In genomic region chr11:951507-951906, GRCh38 we compare ENCODE assay signal across 19 cellular contexts. TPM values are rescaled to one million over a fixed set of nuclear protein-coding genes. Genes with fewer than 3 reads are reported as not detected.
DNase-seq lines count a peak whose midpoint lies in the region; ATAC-seq, FAIRE-seq and TF ChIP-seq lines count a peak whose summit lies in the region.
"Had no signal": no experiment of that assay in that cellular context is flagged by ENCODE, and none has a peak within 500 bp of the region (broad histone marks: within the 10 kb centered on the region; RNA-seq: fewer than 3 reads in every experiment).

No MANE protein-coding gene starts in this region.

- H3K9me3 ChIP-seq in cardiac muscle cell (ENCODE audit: low read depth) (no peaks in the 10 kb centered on the region), right atrium auricular region (peaks cover 0 to 9% of the 10 kb centered on the region in 2 donors), HepG2 (ENCODE audit: low read length) (no peaks in the 10 kb centered on the region), osteoblast (ENCODE audit: low read depth, low read length) (no peaks in the 10 kb centered on the region)

- H3K36me3 ChIP-seq in cardiac muscle cell, result no peaks in the 10 kb centered on the region
- H3K36me3 ChIP-seq in right atrium auricular region, result peaks cover 8% of the 10 kb centered on the region
- peaks cover 1 to 4% of the 10 kb centered on the region in 2 experiments; a peak in 3 of 5 replicates for H3K36me3 ChIP-seq in HepG2 (replicated peaks in 1 of 2; ENCODE audit: control insufficient read depth in 1 of 2, insufficient read depth in 2 of 2, low read length in 2 of 2)
- H3K36me3 ChIP-seq in osteoblast (ENCODE audit: insufficient read depth, low read length), result no peaks in the 10 kb centered on the region

- H2AFZ ChIP-seq in HepG2 (ENCODE audit: low read length) (no peak overlapping the region), osteoblast (ENCODE audit: low read length) (no peak overlapping the region)

- no peak for TF ChIP-seq POLR2A in HepG2 (IDR thresholded peaks at IDR 0.05; ENCODE audit: insufficient read depth in 1 of 2, low read depth in 2 of 2, low read length in 2 of 2)

- no peak for FAIRE-seq in HepG2 (lab: Jason Lieb, UNC)

- in situ Hi-C loops in HepG2 (cut with HindIII; ENCODE audit: extremely low pct_ligation_motif_present, low pct_unique_long_range_greater_than_20kb), result no loop called here

- H4K20me1 ChIP-seq in HepG2 (ENCODE audit: insufficient read depth, low read length), result no peaks in the 10 kb centered on the region
- H4K20me1 ChIP-seq in osteoblast (ENCODE audit: insufficient read depth, low read length), result peaks cover 28% of the 10 kb centered on the region

- H3K9me3 Mint-ChIP-seq in osteocyte (ENCODE audit: unreplicated experiment), result peaks cover 4% of the 10 kb centered on the region

- H3K4me2 ChIP-seq in HepG2 (ENCODE audit: low read depth, low read length) (peak overlapping the region; percentile 71), osteoblast (ENCODE audit: insufficient read depth, low read length) (no peak overlapping the region)

- H3K4me1 ChIP-seq in cardiac muscle cell (ENCODE audit: low read depth) (peaks cover 9% of the 10 kb centered on the region), right atrium auricular region (peaks cover 0 to 26% of the 10 kb centered on the region in 2 donors), HepG2 (ENCODE audit: insufficient read depth, low read length) (peaks cover 90% of the 10 kb centered on the region), osteoblast (ENCODE audit: insufficient read depth, low read length) (no peaks in the 10 kb centered on the region)

- no peak overlapping the region for H3K4me3 Mint-ChIP-seq in osteocyte (ENCODE audit: unreplicated experiment)
- H3K4me3 Mint-ChIP-seq: CD4-positive, alpha-beta T cell had no signal

- DNase-seq in cardiac muscle cell (ENCODE audit: low read depth in 1 of 2, low spot score in 1 of 2) (no peak), right atrium auricular region (ENCODE audit: low spot score) (no peak), HepG2 (ENCODE audit: low spot score) (no peak), osteoblast (ENCODE audit: insufficient read length, low spot score, missing footprints) (peak; percentile 42), NCI-H446 (lab: John Stamatoyannopoulos, UW) (no peak), osteocyte (ENCODE audit: extremely low spot score, unreplicated experiment) (no peak)
- no peak for DNase-seq in effector CD4-positive, alpha-beta T cell
- no peak for DNase-seq in central memory CD4-positive, alpha-beta T cell
- DNase-seq: 8988T; CD4-positive, alpha-beta T cell; DMS153; GDM1; IMR-90; NCI-H1417; NCI-H187 treated with DMSO at 0.1 percent for 48 hours; NCI-H226; NCI-H524 treated with DMSO at 0.1 percent for 48 hours had no signal

- BruUV-seq in HepG2 (replicated peaks; lab: Mats Ljungman, UMichigan), result no TSS peak

- H3K27me3 ChIP-seq in cardiac muscle cell, result no peaks in the 10 kb centered on the region
- H3K27me3 ChIP-seq in right atrium auricular region, result no peaks in the 10 kb centered on the region
- no peaks in the 10 kb centered on the region for H3K27me3 ChIP-seq in HepG2 (ENCODE audit: control insufficient read depth in 1 of 2, insufficient read depth in 2 of 2, low read length in 2 of 2)
- no peaks in the 10 kb centered on the region for H3K27me3 ChIP-seq in osteoblast (ENCODE audit: insufficient read depth, low read length)

- peaks cover 29% of the 10 kb centered on the region for H3K4me1 Mint-ChIP-seq in osteocyte (ENCODE audit: unreplicated experiment)

- no peak for TF ChIP-seq EP300 in HepG2 (IDR thresholded peaks at IDR 0.05; ENCODE audit: low read depth in 2 of 2, low read length in 2 of 2)
- TF ChIP-seq EP300 in HepG2 (CRISPR knock-in tag; IDR thresholded peaks at IDR 0.05; ENCODE audit: borderline replicate concordance), result no peak

- WGBS in HepG2 (ENCODE audit: low lambda C conversion rate), result 75% methylated on average over 9 of the region's 9 CpGs

- H3K9ac ChIP-seq in HepG2 (ENCODE audit: insufficient read depth, low read depth, low read length), result peak overlapping the region; percentile 50

- intact Hi-C loops in HepG2 (cut with micrococcal nuclease; ENCODE audit: unreplicated experiment), result no loop called here

- H3K79me2 ChIP-seq in HepG2 (ENCODE audit: insufficient read depth, low read length) (peaks cover 58% of the 10 kb centered on the region), osteoblast (ENCODE audit: insufficient read depth, low read length) (peaks cover 57% of the 10 kb centered on the region)

- no peaks in the 10 kb centered on the region for H3K27me3 Mint-ChIP-seq in osteocyte (ENCODE audit: unreplicated experiment)
- H3K27me3 Mint-ChIP-seq: CD4-positive, alpha-beta T cell had no signal

- peak overlapping the region; percentile 76 for H3K27ac ChIP-seq in cardiac muscle cell
- no peak overlapping the region for H3K27ac ChIP-seq in right atrium auricular region
- H3K27ac ChIP-seq in HepG2 (ENCODE audit: extremely low read length, insufficient read depth, low read length), result peak overlapping the region; percentile 95
- no peak overlapping the region for H3K27ac ChIP-seq in osteoblast (ENCODE audit: low read depth, low read length)
- H3K27ac ChIP-seq: HL-60 had no signal

- CTCF ChIA-PET in HepG2 (lab: Yijun Ruan, JAX; ENCODE audit: low intra/inter-chr PET ratio, low total read pairs), result no interaction called here

- H3K4me3 ChIP-seq in cardiac muscle cell, result no peak overlapping the region
- H3K4me3 ChIP-seq in right atrium auricular region, result no peak overlapping the region
- H3K4me3 ChIP-seq in HepG2 (replicated peaks in 1 of 3; ENCODE audit: insufficient read depth in 1 of 3, low read depth in 2 of 3, low read length in 3 of 3), result 0 out of 6 replicates have a peak overlapping the region, but pooled peaks of 2 of the 3 experiments have one; percentile 11 to 41
- no peak overlapping the region for H3K4me3 ChIP-seq in osteoblast (ENCODE audit: insufficient read depth, low read length)

- peaks cover 11% of the 10 kb centered on the region for H3K36me3 Mint-ChIP-seq in osteocyte (ENCODE audit: unreplicated experiment)

- ATAC-seq in HepG2, result no peak
- ATAC-seq: HCT116 had no signal

- TF ChIP-seq RAD21 in HepG2 (CRISPR knock-in tag; IDR thresholded peaks at IDR 0.05), result no peak

- POLR2A ChIA-PET in HepG2 (lab: Yijun Ruan, JAX), result interaction anchor here (1.5 to 2.6 kb wide), 9 partner anchors 11 to 142 kb away, joined by 3 to 37 read pairs (median 11); partner anchors contain the start of genes AP2A2, CHID1, PNPLA2 and RPLP2

- H3K27ac Mint-ChIP-seq in osteocyte (ENCODE audit: unreplicated experiment), result no peak overlapping the region
- H3K27ac Mint-ChIP-seq: CD4-positive, alpha-beta T cell had no signal

- TF ChIP-seq CTCF in cardiac muscle cell (IDR thresholded peaks at IDR 0.05; ENCODE audit: low read depth, low read length), result no peak
- no peak for TF ChIP-seq CTCF in right atrium auricular region (IDR thresholded peaks at IDR 0.05)
- TF ChIP-seq CTCF in HepG2 (CRISPR knock-in tag; IDR thresholded peaks at IDR 0.05), result no peak
- TF ChIP-seq CTCF in osteoblast (IDR thresholded peaks at IDR 0.05; ENCODE audit: extremely low read depth, low read depth, low read length), result no peak
- TF ChIP-seq CTCF in osteocyte (IDR thresholded peaks at IDR 0.05), result no peak

RNA-seq across cellular contexts. Expression of gene AP2A2, which starts 25.8 kb away (rescaled TPM):
- total RNA-seq in cardiac muscle cell (54.7 and 77.6 TPM in 2 replicates), right atrium auricular region (10 to 100 TPM; 28.8 to 41.7 TPM), HepG2 (2016; rRNA removed; fragmentation: Illumina TruSeq; extraction: Trizol) (25.7 and 25.9 TPM in 2 replicates), osteoblast (48.0 and 50.7 TPM in 2 replicates), osteocyte (96.7 and 102 TPM in 2 replicates)
- polyA plus RNA-seq in cardiac muscle cell (47.6 and 67.6 TPM in 2 replicates), HepG2 (2011; rRNA removed) (74.5 and 75.7 TPM in 2 replicates)
- total RNA-seq in HepG2 (2016; cell fraction: cytosol; rRNA removed; fragmentation: Illumina TruSeq; extraction: Trizol; ENCODE audit: low read depth), result 22.1 and 25.6 TPM in 2 replicates
- total RNA-seq in HepG2 (2016; cell fraction: insoluble cytoplasmic fraction; rRNA removed; fragmentation: Illumina TruSeq; extraction: Trizol), result 21.5 and 27.6 TPM in 2 replicates
- 26.2 and 26.6 TPM in 2 replicates for total RNA-seq in HepG2 (2016; cell fraction: membrane; rRNA removed; fragmentation: Illumina TruSeq; extraction: Trizol)
- 26.6 and 31.5 TPM in 2 replicates for total RNA-seq in HepG2 (2016; cell fraction: nucleus; rRNA removed; fragmentation: Illumina TruSeq; extraction: Trizol)
- polyA plus RNA-seq in HepG2 (2011; cell fraction: cytosol; rRNA removed), result 39.6 and 44.6 TPM in 2 replicates
- 182 and 223 TPM in 2 replicates for polyA plus RNA-seq in HepG2 (2011; cell fraction: nucleus; rRNA removed)
- polyA plus RNA-seq in HepG2 (2012), result 56.1 and 60.7 TPM in 2 replicates
- 7.3 and 8.2 TPM in 2 replicates for polyA plus RNA-seq in HepG2 (2016; cell fraction: cytosol; fragmentation: Illumina TruSeq; extraction: Trizol; ENCODE audit: low read depth)
- polyA plus RNA-seq in HepG2 (2016; cell fraction: insoluble cytoplasmic fraction; fragmentation: Illumina TruSeq; extraction: Trizol; ENCODE audit: low read depth), result 31.3 and 36.3 TPM in 2 replicates
- polyA plus RNA-seq in HepG2 (2016; cell fraction: membrane; fragmentation: Illumina TruSeq; extraction: Trizol; ENCODE audit: low read depth), result 16.2 and 21.0 TPM in 2 replicates
- polyA plus RNA-seq in HepG2 (2016; cell fraction: nucleus; fragmentation: Illumina TruSeq; extraction: Trizol; ENCODE audit: insufficient read depth, low read depth), result 75.2 and 92.2 TPM in 2 replicates
- polyA minus RNA-seq in HepG2 (2011; rRNA and poly(A)+ RNA removed; ENCODE audit: low replicate concordance), result 90.1 and 145 TPM in 2 replicates
- 78.0 and 102 TPM in 2 replicates for polyA minus RNA-seq in HepG2 (2011; cell fraction: cytosol; rRNA and poly(A)+ RNA removed)
- polyA minus RNA-seq in HepG2 (2011; cell fraction: nucleus; rRNA and poly(A)+ RNA removed), result 65.8 and 74.2 TPM in 2 replicates

RNA-seq across cellular contexts. Expression of gene CHID1, which starts 40.9 kb away (rescaled TPM):
- 58.1 and 67.7 TPM in 2 replicates for total RNA-seq in cardiac muscle cell
- 145 and 187 TPM in 2 replicates for polyA plus RNA-seq in cardiac muscle cell
- 10 to 100 TPM; 46.9 to 78.7 TPM for total RNA-seq in right atrium auricular region
- 39.6 and 65.1 TPM in 2 replicates for total RNA-seq in HepG2 (2016; rRNA removed; fragmentation: Illumina TruSeq; extraction: Trizol)
- total RNA-seq in HepG2 (2016; cell fraction: cytosol; rRNA removed; fragmentation: Illumina TruSeq; extraction: Trizol; ENCODE audit: low read depth), result 33.8 and 46.6 TPM in 2 replicates
- total RNA-seq in HepG2 (2016; cell fraction: insoluble cytoplasmic fraction; rRNA removed; fragmentation: Illumina TruSeq; extraction: Trizol), result 38.9 and 71.7 TPM in 2 replicates
- total RNA-seq in HepG2 (2016; cell fraction: membrane; rRNA removed; fragmentation: Illumina TruSeq; extraction: Trizol), result 45.9 and 51.6 TPM in 2 replicates
- 60.6 and 61.3 TPM in 2 replicates for total RNA-seq in HepG2 (2016; cell fraction: nucleus; rRNA removed; fragmentation: Illumina TruSeq; extraction: Trizol)
- 93.6 and 102 TPM in 2 replicates for polyA plus RNA-seq in HepG2 (2011; rRNA removed)
- 113 and 124 TPM in 2 replicates for polyA plus RNA-seq in HepG2 (2011; cell fraction: cytosol; rRNA removed)
- 70.7 and 76.1 TPM in 2 replicates for polyA plus RNA-seq in HepG2 (2011; cell fraction: nucleus; rRNA removed)
- 49.7 and 66.2 TPM in 2 replicates for polyA plus RNA-seq in HepG2 (2012)
- 34.4 and 49.9 TPM in 2 replicates for polyA plus RNA-seq in HepG2 (2016; cell fraction: cytosol; fragmentation: Illumina TruSeq; extraction: Trizol; ENCODE audit: low read depth)
- 41.0 and 42.5 TPM in 2 replicates for polyA plus RNA-seq in HepG2 (2016; cell fraction: insoluble cytoplasmic fraction; fragmentation: Illumina TruSeq; extraction: Trizol; ENCODE audit: low read depth)
- 38.3 and 51.4 TPM in 2 replicates for polyA plus RNA-seq in HepG2 (2016; cell fraction: membrane; fragmentation: Illumina TruSeq; extraction: Trizol; ENCODE audit: low read depth)
- 96.7 and 105 TPM in 2 replicates for polyA plus RNA-seq in HepG2 (2016; cell fraction: nucleus; fragmentation: Illumina TruSeq; extraction: Trizol; ENCODE audit: insufficient read depth, low read depth)
- 40.3 and 91.1 TPM in 2 replicates for polyA minus RNA-seq in HepG2 (2011; rRNA and poly(A)+ RNA removed; ENCODE audit: low replicate concordance)
- 32.6 and 33.2 TPM in 2 replicates for polyA minus RNA-seq in HepG2 (2011; cell fraction: cytosol; rRNA and poly(A)+ RNA removed)
- 25.8 and 26.1 TPM in 2 replicates for polyA minus RNA-seq in HepG2 (2011; cell fraction: nucleus; rRNA and poly(A)+ RNA removed)
- 43.9 and 48.9 TPM in 2 replicates for total RNA-seq in osteoblast
- total RNA-seq in osteocyte, result 112 and 120 TPM in 2 replicates

Comparison
In these comparisons a context has a peak if more than half of its experiments do, and no peak if none do; other contexts are left out.
1. H3K27ac ChIP-seq: peak in cardiac muscle cell (single experiment) and HepG2 (single experiment); none in right atrium auricular region (0 of 2) and osteoblast (single experiment).
2. H3K4me3 ChIP-seq: peak in HepG2 (2 of 3); none in cardiac muscle cell (single experiment), right atrium auricular region (0 of 2) and osteoblast (single experiment).